Comparison of ENCODE assay signal across 7 cellular contexts in the genomic region with DNA sequence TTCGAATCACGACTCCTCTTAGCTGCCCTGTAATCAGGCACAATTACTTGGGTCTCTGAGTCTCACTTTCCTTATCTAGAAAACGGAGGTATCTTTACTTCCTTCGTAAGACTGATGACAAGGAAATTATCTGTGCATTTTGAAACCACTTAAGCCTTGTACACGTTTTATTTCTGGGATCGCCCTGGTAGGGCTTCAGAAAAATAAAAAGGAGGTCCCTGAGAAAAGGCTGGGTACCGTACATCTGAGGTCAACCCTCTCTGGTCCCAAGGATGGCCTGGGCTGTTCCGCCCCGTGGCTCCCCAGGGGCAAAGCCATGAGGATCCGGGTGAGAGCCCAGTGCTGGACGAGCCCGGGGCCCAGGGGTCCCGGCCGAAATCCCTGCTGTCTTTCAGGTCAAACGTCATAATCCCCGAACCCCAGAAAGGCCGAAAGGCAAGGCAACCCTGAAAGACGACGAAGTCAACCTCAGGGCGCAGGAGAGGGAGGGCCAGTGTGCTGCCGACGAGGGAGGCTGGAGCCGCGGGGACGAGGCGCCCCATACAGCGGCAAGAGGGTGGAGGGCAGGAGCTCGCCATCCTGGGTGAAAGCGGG. TPM values are rescaled to one million over a fixed set of nuclear protein-coding genes. Genes with fewer than 3 reads are reported as not detected.
DNase-seq lines count a peak whose midpoint lies in the region; ATAC-seq lines count a peak whose summit lies in the region.

No MANE protein-coding gene starts in this region.

- H3K27ac Mint-ChIP-seq in central memory CD8-positive, alpha-beta T cell (ENCODE audit: low read depth): peak overlapping the region; percentile 99

- H3K4me1 ChIP-seq in mucosa of rectum (ENCODE audit: control insufficient read depth in 2 of 2, insufficient read depth in 2 of 2, low read length in 2 of 2): peaks cover 23 to 28% of the 10 kb centered on the region in 2 donors

- ATAC-seq in GM19452 (IDR thresholded peaks at IDR 0.05; ENCODE audit: unreplicated experiment): peak; percentile 3
- no peak for ATAC-seq in central memory CD8-positive, alpha-beta T cell (replicated peaks; ENCODE audit: extremely low read depth, poor library complexity, severe bottlenecking)

- peaks cover 59% of the 10 kb centered on the region for H3K4me1 Mint-ChIP-seq in central memory CD8-positive, alpha-beta T cell

- peak overlapping the region; percentile 87 to 92 for H3K9ac ChIP-seq in mucosa of rectum (ENCODE audit: low read depth in 1 of 2, low read length in 2 of 2)

- peaks cover 55% of the 10 kb centered on the region for H3K36me3 Mint-ChIP-seq in central memory CD8-positive, alpha-beta T cell (ENCODE audit: insufficient read depth)

- H3K27me3 ChIP-seq in mucosa of rectum (ENCODE audit: control insufficient read depth in 2 of 2, insufficient read depth in 2 of 2, low read length in 2 of 2): no peaks in the 10 kb centered on the region

- H3K9me3 ChIP-seq in mucosa of rectum (ENCODE audit: control insufficient read depth in 2 of 2, low read length in 2 of 2): no peaks in the 10 kb centered on the region

- peak overlapping the region; percentile 98 for H3K4me3 Mint-ChIP-seq in central memory CD8-positive, alpha-beta T cell

- H3K36me3 ChIP-seq in mucosa of rectum (ENCODE audit: control insufficient read depth in 2 of 2, insufficient read depth in 2 of 2, low read length in 2 of 2): peaks cover 15 to 17% of the 10 kb centered on the region in 2 donors

- H3K27me3 Mint-ChIP-seq in central memory CD8-positive, alpha-beta T cell: no peaks in the 10 kb centered on the region

- peak overlapping the region; percentile 90 to 94 for H3K27ac ChIP-seq in mucosa of rectum (ENCODE audit: low read depth in 2 of 2, low read length in 2 of 2)

- no peaks in the 10 kb centered on the region for H3K9me3 Mint-ChIP-seq in central memory CD8-positive, alpha-beta T cell

- peak overlapping the region; percentile 84 to 91 for H3K4me3 ChIP-seq in mucosa of rectum (ENCODE audit: low read length in 2 of 2)

- peak; percentile 29 for DNase-seq in HT-29 (ENCODE audit: low spot score)
- no peak for DNase-seq in central memory CD8-positive, alpha-beta T cell (ENCODE audit: low spot score in 2 of 2)
- no peak for DNase-seq in glomerular visceral epithelial cell (ENCODE audit: extremely low spot score)
- DNase-seq in GM03348 (ENCODE audit: low spot score): no peak
- no peak for DNase-seq in GF-D8 (lab: John Stamatoyannopoulos, UW)

RNA-seq across cellular contexts. Expression of gene FUS, which starts 0.7 kb away (rescaled TPM):
- 34.0 and 36.5 TPM in 2 replicates for total RNA-seq in HT-29 (2014; rRNA removed; shearing (Covaris generic))

RNA-seq across cellular contexts. Expression of gene PYCARD, which starts 23.3 kb away (rescaled TPM):
- 118 and 130 TPM in 2 replicates for total RNA-seq in HT-29 (2014; rRNA removed; shearing (Covaris generic))

RNA-seq across cellular contexts. Expression of gene PRSS36, which starts 29.4 kb away (rescaled TPM):
- total RNA-seq in HT-29 (2014; rRNA removed; shearing (Covaris generic)): 2.3 and 4.1 TPM in 2 replicates

RNA-seq across cellular contexts. Expression of gene TRIM72, which starts 34.7 kb away (rescaled TPM):
- 0.23 and 0.84 TPM in 2 replicates for total RNA-seq in HT-29 (2014; rRNA removed; shearing (Covaris generic))

RNA-seq across cellular contexts. Expression of gene PYDC1, which starts 37.7 kb away (rescaled TPM):
- total RNA-seq in HT-29 (2014; rRNA removed; shearing (Covaris generic)): not detected in 2 replicates
